ENCODE assay signal across 1 cellular context in the genomic region with DNA sequence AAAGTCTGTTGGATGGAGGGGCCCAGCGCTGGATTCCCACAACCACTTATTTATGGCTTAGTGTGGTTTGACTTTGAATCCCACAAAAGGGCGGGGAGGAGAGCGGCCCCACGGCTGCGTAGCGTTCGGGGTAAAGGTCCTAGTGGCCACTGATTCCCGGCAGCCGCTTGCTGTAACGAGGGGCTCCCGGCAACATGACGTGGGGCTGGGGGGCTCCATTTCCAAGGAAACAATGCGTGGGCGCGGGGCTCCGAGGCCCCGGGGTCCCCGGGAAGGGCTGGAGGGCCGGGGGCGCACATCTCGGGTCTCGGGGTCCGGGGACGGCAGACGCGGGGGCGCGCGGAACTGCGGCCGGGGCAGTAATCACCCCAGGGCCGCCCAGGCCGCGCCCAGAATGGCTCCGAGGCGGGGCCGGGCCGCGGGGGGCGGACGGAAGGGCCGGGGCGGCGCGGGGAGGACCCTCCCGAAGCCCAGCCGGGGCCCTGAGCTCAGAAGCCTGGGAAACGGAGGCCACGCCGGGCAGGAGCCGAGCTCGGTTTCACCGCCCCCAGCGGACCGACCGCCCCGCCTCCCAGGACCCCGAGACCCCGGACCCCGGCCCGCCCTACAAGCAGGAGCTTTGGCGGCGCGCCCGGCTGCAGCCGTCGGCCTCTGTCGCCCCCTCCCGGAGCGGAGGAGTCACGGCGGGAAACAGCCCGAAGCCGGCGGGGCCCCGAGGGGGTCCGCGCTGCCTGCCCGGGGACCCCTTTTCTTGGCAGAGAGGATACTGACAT.
A peak's percentile ranks its signal among the peaks of the same experiment; 100 is the strongest.
TF ChIP-seq lines count a peak whose summit lies in the region.

No MANE protein-coding gene starts in this region.

TF ChIP-seq in liver, 16 proteins besides CTCF, POLR2A, EP300 and RAD21 (continued from another document):
- TF ChIP-seq, protein P1, sequence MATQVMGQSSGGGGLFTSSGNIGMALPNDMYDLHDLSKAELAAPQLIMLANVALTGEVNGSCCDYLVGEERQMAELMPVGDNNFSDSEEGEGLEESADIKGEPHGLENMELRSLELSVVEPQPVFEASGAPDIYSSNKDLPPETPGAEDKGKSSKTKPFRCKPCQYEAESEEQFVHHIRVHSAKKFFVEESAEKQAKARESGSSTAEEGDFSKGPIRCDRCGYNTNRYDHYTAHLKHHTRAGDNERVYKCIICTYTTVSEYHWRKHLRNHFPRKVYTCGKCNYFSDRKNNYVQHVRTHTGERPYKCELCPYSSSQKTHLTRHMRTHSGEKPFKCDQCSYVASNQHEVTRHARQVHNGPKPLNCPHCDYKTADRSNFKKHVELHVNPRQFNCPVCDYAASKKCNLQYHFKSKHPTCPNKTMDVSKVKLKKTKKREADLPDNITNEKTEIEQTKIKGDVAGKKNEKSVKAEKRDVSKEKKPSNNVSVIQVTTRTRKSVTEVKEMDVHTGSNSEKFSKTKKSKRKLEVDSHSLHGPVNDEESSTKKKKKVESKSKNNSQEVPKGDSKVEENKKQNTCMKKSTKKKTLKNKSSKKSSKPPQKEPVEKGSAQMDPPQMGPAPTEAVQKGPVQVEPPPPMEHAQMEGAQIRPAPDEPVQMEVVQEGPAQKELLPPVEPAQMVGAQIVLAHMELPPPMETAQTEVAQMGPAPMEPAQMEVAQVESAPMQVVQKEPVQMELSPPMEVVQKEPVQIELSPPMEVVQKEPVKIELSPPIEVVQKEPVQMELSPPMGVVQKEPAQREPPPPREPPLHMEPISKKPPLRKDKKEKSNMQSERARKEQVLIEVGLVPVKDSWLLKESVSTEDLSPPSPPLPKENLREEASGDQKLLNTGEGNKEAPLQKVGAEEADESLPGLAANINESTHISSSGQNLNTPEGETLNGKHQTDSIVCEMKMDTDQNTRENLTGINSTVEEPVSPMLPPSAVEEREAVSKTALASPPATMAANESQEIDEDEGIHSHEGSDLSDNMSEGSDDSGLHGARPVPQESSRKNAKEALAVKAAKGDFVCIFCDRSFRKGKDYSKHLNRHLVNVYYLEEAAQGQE (IDR thresholded peaks at IDR 0.05): no peak
- TF ChIP-seq RXRA (IDR thresholded peaks at IDR 0.05): peak in 1 of 2 donors; percentile 29
- TF ChIP-seq, protein P2, sequence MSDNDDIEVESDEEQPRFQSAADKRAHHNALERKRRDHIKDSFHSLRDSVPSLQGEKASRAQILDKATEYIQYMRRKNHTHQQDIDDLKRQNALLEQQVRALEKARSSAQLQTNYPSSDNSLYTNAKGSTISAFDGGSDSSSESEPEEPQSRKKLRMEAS (IDR thresholded peaks at IDR 0.05): no peak
TF ChIP-seq in liver: peak in this region for 4.
